ENCODE assay signal across 20 cellular contexts in the genomic region with DNA sequence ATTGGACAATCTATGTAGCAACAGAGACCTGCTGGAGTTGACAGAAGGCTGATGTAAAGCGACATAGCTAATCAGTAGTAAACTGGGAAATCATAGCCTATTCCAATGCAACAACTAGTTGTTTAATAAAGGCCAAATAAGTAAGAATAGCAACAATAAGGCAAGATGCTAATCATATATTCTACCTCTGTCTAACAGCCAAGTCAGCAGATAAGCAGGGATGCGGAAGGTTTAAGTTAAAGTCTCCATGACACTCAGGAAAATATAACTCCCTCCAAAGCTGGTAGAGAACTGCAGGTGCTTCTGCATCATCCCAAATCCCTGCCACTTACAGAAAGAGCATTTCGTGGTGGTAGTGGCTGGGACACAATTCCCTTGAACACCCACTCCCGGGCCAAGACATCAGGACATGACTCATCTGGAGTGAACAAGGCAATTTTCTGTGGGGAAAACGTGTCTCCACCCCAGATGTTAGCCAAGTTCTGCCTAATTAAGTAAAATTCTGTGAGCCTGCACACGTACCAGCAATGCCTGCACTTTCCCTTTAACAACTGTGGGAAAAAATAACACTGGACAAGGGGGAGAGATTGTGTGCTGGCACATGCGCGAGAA.
DNase-seq lines count a peak whose midpoint lies in the region; ATAC-seq and TF ChIP-seq lines count a peak whose summit lies in the region.
"Had no signal": no experiment of that assay in that cellular context is flagged by ENCODE, and none has a peak within 500 bp of the region (broad histone marks: within the 10 kb centered on the region; RNA-seq: fewer than 3 reads in every experiment).

No MANE protein-coding gene starts in this region.

- DNase-seq in natural killer cell (no peak), astrocyte of the hippocampus (ENCODE audit: low read depth, low spot score) (peak; percentile 46), left ventricle myocardium superior (peak; percentile 48), esophagus squamous epithelium (lab: John Stamatoyannopoulos, UW) (no peak), SIG-M5 treated with dmso at 0.1 percent for 504 hours (lab: John Stamatoyannopoulos, UW; ENCODE audit: unreplicated experiment) (no peak)
- DNase-seq in natural killer cell treated with Interleukin-12 subunit alpha and Interleukin-12 subunit beta and Interleukin-15 and Interleukin-18, amount 100 ng/mL, for 72 hours (ENCODE audit: low spot score): no peak
- no peak for DNase-seq in activated naive CD4-positive, alpha-beta T cell treated with anti-CD3 and anti-CD28 coated beads, Interleukin-2, amount 10 ng/mL, durations not matched to agents 7 days and 5 days
- no peak for DNase-seq in stimulated activated effector memory CD8-positive, alpha-beta T cell treated with anti-CD3 and anti-CD28 coated beads, Interleukin-12 subunit alpha, Interleukin-12 subunit beta, amount 100 ng/mL, for 72 hours (ENCODE audit: low spot score in 2 of 2)
- DNase-seq: COR-L47; effector memory CD4-positive, alpha-beta T cell; KBM-7; kidney glomerular epithelial cell; NCI-H1092; SK-N-SH; stimulated activated naive CD4-positive, alpha-beta T cell treated with Interleukin-2 at 50 U/mL for 16 hours; T-helper 9 cell had no signal

- ATAC-seq in natural killer cell (no peak), left ventricle myocardium superior (peak; percentile 90)
- no peak for ATAC-seq in natural killer cell treated with Interleukin-12 subunit alpha and Interleukin-12 subunit beta and Interleukin-15 and Interleukin-18, amount 100 ng/mL, for 72 hours
- ATAC-seq in stimulated activated effector memory CD8-positive, alpha-beta T cell treated with anti-CD3 and anti-CD28 coated beads, Interleukin-12 subunit alpha, Interleukin-12 subunit beta, amount 100 ng/mL, for 72 hours: no peak
- ATAC-seq: activated T-helper 17 cell treated with anti-CD3 and anti-CD28 coated beads, Interleukin-2, amount 50 U/mL, for 72 hours had no signal

- no peaks in the 10 kb centered on the region for H3K9me3 Mint-ChIP-seq in natural killer cell
- H3K9me3 Mint-ChIP-seq in natural killer cell treated with Interleukin-12 subunit alpha and Interleukin-12 subunit beta and Interleukin-15 and Interleukin-18, amount 100 ng/mL, for 72 hours: peaks cover 4% of the 10 kb centered on the region
- peaks cover 3% of the 10 kb centered on the region for H3K9me3 Mint-ChIP-seq in activated naive CD4-positive, alpha-beta T cell treated with anti-CD3 and anti-CD28 coated beads, Interleukin-2, amount 10 ng/mL, durations not matched to agents 7 days and 5 days
- no peaks in the 10 kb centered on the region for H3K9me3 Mint-ChIP-seq in stimulated activated effector memory CD8-positive, alpha-beta T cell treated with anti-CD3 and anti-CD28 coated beads, Interleukin-12 subunit alpha, Interleukin-12 subunit beta, amount 100 ng/mL, for 72 hours
- H3K9me3 Mint-ChIP-seq: central memory CD8-positive, alpha-beta T cell had no signal

- H3K27me3 ChIP-seq in esophagus squamous epithelium: no peaks in the 10 kb centered on the region
- H3K27me3 ChIP-seq: tibial nerve had no signal

- H3K9me3 ChIP-seq in esophagus squamous epithelium: no peaks in the 10 kb centered on the region
- H3K9me3 ChIP-seq: HAP-1, SK-N-SH, tibial nerve had no signal

- no peak overlapping the region for H3K27ac ChIP-seq in esophagus squamous epithelium
- H3K27ac ChIP-seq: tibial nerve had no signal

- no peak overlapping the region for H3K4me3 ChIP-seq in esophagus squamous epithelium
- H3K4me3 ChIP-seq: HAP-1, tibial nerve had no signal

- intact Hi-C loops in natural killer cell (cut with micrococcal nuclease) (no loop called here), left ventricle myocardium superior (cut with micrococcal nuclease) (no loop called here), esophagus squamous epithelium (cut with DNase I) (no loop called here)

- no peaks in the 10 kb centered on the region for H3K27me3 Mint-ChIP-seq in natural killer cell (ENCODE audit: low read depth in 2 of 2)
- H3K27me3 Mint-ChIP-seq in natural killer cell treated with Interleukin-12 subunit alpha and Interleukin-12 subunit beta and Interleukin-15 and Interleukin-18, amount 100 ng/mL, for 72 hours: no peaks in the 10 kb centered on the region
- H3K27me3 Mint-ChIP-seq in activated naive CD4-positive, alpha-beta T cell treated with anti-CD3 and anti-CD28 coated beads, Interleukin-2, amount 10 ng/mL, durations not matched to agents 7 days and 5 days: peaks cover 23% of the 10 kb centered on the region
- H3K27me3 Mint-ChIP-seq: activated T-helper 17 cell treated with anti-CD3 and anti-CD28 coated beads, Interleukin-2, amount 50 U/mL, for 72 hours; central memory CD8-positive, alpha-beta T cell had no signal

- peak overlapping the region; percentile 61 to 70 for H3K27ac Mint-ChIP-seq in natural killer cell
- no peak overlapping the region for H3K27ac Mint-ChIP-seq in natural killer cell treated with Interleukin-12 subunit alpha and Interleukin-12 subunit beta and Interleukin-15 and Interleukin-18, amount 100 ng/mL, for 72 hours
- no peak overlapping the region for H3K27ac Mint-ChIP-seq in activated naive CD4-positive, alpha-beta T cell treated with anti-CD3 and anti-CD28 coated beads, Interleukin-2, amount 10 ng/mL, durations not matched to agents 7 days and 5 days
- H3K27ac Mint-ChIP-seq in stimulated activated effector memory CD8-positive, alpha-beta T cell treated with anti-CD3 and anti-CD28 coated beads, Interleukin-12 subunit alpha, Interleukin-12 subunit beta, amount 100 ng/mL, for 72 hours: no peak overlapping the region
- H3K27ac Mint-ChIP-seq: activated T-helper 17 cell treated with anti-CD3 and anti-CD28 coated beads, Interleukin-2, amount 50 U/mL, for 72 hours had no signal

- H3K4me1 ChIP-seq in esophagus squamous epithelium: no peaks in the 10 kb centered on the region
- H3K4me1 ChIP-seq: HAP-1 had no signal

- TF ChIP-seq CTCF in natural killer cell (IDR thresholded peaks at IDR 0.05): no peak
- TF ChIP-seq CTCF in esophagus squamous epithelium (IDR thresholded peaks at IDR 0.05): no peak

- no peaks in the 10 kb centered on the region for H3K36me3 ChIP-seq in esophagus squamous epithelium
- H3K36me3 ChIP-seq: HAP-1, tibial nerve had no signal

- no peak overlapping the region for H3K4me3 Mint-ChIP-seq in natural killer cell
- H3K4me3 Mint-ChIP-seq in natural killer cell treated with Interleukin-12 subunit alpha and Interleukin-12 subunit beta and Interleukin-15 and Interleukin-18, amount 100 ng/mL, for 72 hours: no peak overlapping the region
- no peak overlapping the region for H3K4me3 Mint-ChIP-seq in activated naive CD4-positive, alpha-beta T cell treated with anti-CD3 and anti-CD28 coated beads, Interleukin-2, amount 10 ng/mL, durations not matched to agents 7 days and 5 days
- H3K4me3 Mint-ChIP-seq in stimulated activated effector memory CD8-positive, alpha-beta T cell treated with anti-CD3 and anti-CD28 coated beads, Interleukin-12 subunit alpha, Interleukin-12 subunit beta, amount 100 ng/mL, for 72 hours: no peak overlapping the region
- H3K4me3 Mint-ChIP-seq: activated T-helper 17 cell treated with anti-CD3 and anti-CD28 coated beads, Interleukin-2, amount 50 U/mL, for 72 hours; central memory CD8-positive, alpha-beta T cell had no signal

- CTCF ChIA-PET in activated naive CD4-positive, alpha-beta T cell treated with anti-CD3 and anti-CD28 coated beads, Interleukin-2, amount 10 ng/mL, durations not matched to agents 7 days and 5 days (lab: Charles Lee): interaction anchor here (1.4 kb wide), 1 partner anchor 275 kb away, joined by 3 read pairs; no protein-coding TSS in a partner anchor

- peaks cover 65 to 70% of the 10 kb centered on the region in 2 donors for H3K4me1 Mint-ChIP-seq in natural killer cell
- H3K4me1 Mint-ChIP-seq in natural killer cell treated with Interleukin-12 subunit alpha and Interleukin-12 subunit beta and Interleukin-15 and Interleukin-18, amount 100 ng/mL, for 72 hours (ENCODE audit: low read depth in 2 of 2): peaks cover 26 to 33% of the 10 kb centered on the region in 2 donors
- H3K4me1 Mint-ChIP-seq in activated naive CD4-positive, alpha-beta T cell treated with anti-CD3 and anti-CD28 coated beads, Interleukin-2, amount 10 ng/mL, durations not matched to agents 7 days and 5 days: no peaks in the 10 kb centered on the region
- H3K4me1 Mint-ChIP-seq in stimulated activated effector memory CD8-positive, alpha-beta T cell treated with anti-CD3 and anti-CD28 coated beads, Interleukin-12 subunit alpha, Interleukin-12 subunit beta, amount 100 ng/mL, for 72 hours: peaks cover 20% of the 10 kb centered on the region

- TF ChIP-seq POLR2A in esophagus squamous epithelium (IDR thresholded peaks at IDR 0.05): no peak

- 62 to 71% methylated on average over 5 to 8 of the region's 8 CpGs for WGBS in esophagus squamous epithelium, 2 donors

- no peaks in the 10 kb centered on the region for H3K36me3 Mint-ChIP-seq in natural killer cell
- peaks cover 6% of the 10 kb centered on the region for H3K36me3 Mint-ChIP-seq in natural killer cell treated with Interleukin-12 subunit alpha and Interleukin-12 subunit beta and Interleukin-15 and Interleukin-18, amount 100 ng/mL, for 72 hours
- H3K36me3 Mint-ChIP-seq in activated naive CD4-positive, alpha-beta T cell treated with anti-CD3 and anti-CD28 coated beads, Interleukin-2, amount 10 ng/mL, durations not matched to agents 7 days and 5 days: no peaks in the 10 kb centered on the region
- peaks cover 5% of the 10 kb centered on the region for H3K36me3 Mint-ChIP-seq in stimulated activated effector memory CD8-positive, alpha-beta T cell treated with anti-CD3 and anti-CD28 coated beads, Interleukin-12 subunit alpha, Interleukin-12 subunit beta, amount 100 ng/mL, for 72 hours

Comparison
In these comparisons a context has a peak if more than half of its experiments do, and no peak if none do; other contexts are left out.
1. H3K27ac Mint-ChIP-seq: peak in natural killer cell (2 of 2); none in natural killer cell treated with Interleukin-12 subunit alpha and Interleukin-12 subunit beta and Interleukin-15 and Interleukin-18, amount 100 ng/mL, for 72 hours (0 of 2), activated naive CD4-positive, alpha-beta T cell treated with anti-CD3 and anti-CD28 coated beads, Interleukin-2, amount 10 ng/mL, durations not matched to agents 7 days and 5 days (single experiment) and stimulated activated effector memory CD8-positive, alpha-beta T cell treated with anti-CD3 and anti-CD28 coated beads, Interleukin-12 subunit alpha, Interleukin-12 subunit beta, amount 100 ng/mL, for 72 hours (single experiment).
2. DNase-seq: peak in astrocyte of the hippocampus (single experiment) and left ventricle myocardium superior (single experiment); none in natural killer cell (single experiment), natural killer cell treated with Interleukin-12 subunit alpha and Interleukin-12 subunit beta and Interleukin-15 and Interleukin-18, amount 100 ng/mL, for 72 hours (single experiment), activated naive CD4-positive, alpha-beta T cell treated with anti-CD3 and anti-CD28 coated beads, Interleukin-2, amount 10 ng/mL, durations not matched to agents 7 days and 5 days (single experiment), esophagus squamous epithelium (single experiment), stimulated activated effector memory CD8-positive, alpha-beta T cell treated with anti-CD3 and anti-CD28 coated beads, Interleukin-12 subunit alpha, Interleukin-12 subunit beta, amount 100 ng/mL, for 72 hours (0 of 2) and SIG-M5 treated with dmso at 0.1 percent for 504 hours (single experiment).